Comparison of ENCODE assay signal across 10 cellular contexts in genomic region chr10:118669020-118669766, GRCh38.
DNase-seq lines count a peak whose midpoint lies in the region; ATAC-seq and TF ChIP-seq lines count a peak whose summit lies in the region.
"Had no signal": no experiment of that assay in that cellular context is flagged by ENCODE, and none has a peak within 500 bp of the region (broad histone marks: within the 10 kb centered on the region; RNA-seq: fewer than 3 reads in every experiment).

No MANE protein-coding gene starts in this region.

- intact Hi-C loops in testis (cut with DNase I; ENCODE audit: low total_unique reads), result no loop called here

- peaks cover 9% of the 10 kb centered on the region for H3K27me3 Mint-ChIP-seq in activated naive CD4-positive, alpha-beta T cell treated with anti-CD3 and anti-CD28 coated beads, Interleukin-2, amount 10 ng/mL, durations not matched to agents 7 days and 5 days
- H3K27me3 Mint-ChIP-seq in activated naive CD8-positive, alpha-beta T cell treated with anti-CD3 and anti-CD28 coated beads for 36 hours, result no peaks in the 10 kb centered on the region

- no peaks in the 10 kb centered on the region for H3K36me3 ChIP-seq in testis (ENCODE audit: low read depth, missing control alignments)
- H3K36me3 ChIP-seq: ovary, thyroid gland had no signal

- H3K9me3 Mint-ChIP-seq in activated naive CD4-positive, alpha-beta T cell treated with anti-CD3 and anti-CD28 coated beads, Interleukin-2, amount 10 ng/mL, durations not matched to agents 7 days and 5 days, result no peaks in the 10 kb centered on the region
- no peaks in the 10 kb centered on the region for H3K9me3 Mint-ChIP-seq in activated naive CD8-positive, alpha-beta T cell treated with anti-CD3 and anti-CD28 coated beads for 36 hours

- H3K27ac Mint-ChIP-seq in activated naive CD4-positive, alpha-beta T cell treated with anti-CD3 and anti-CD28 coated beads, Interleukin-2, amount 10 ng/mL, durations not matched to agents 7 days and 5 days, result peak overlapping the region; percentile 30
- peak overlapping the region; percentile 35 for H3K27ac Mint-ChIP-seq in activated naive CD8-positive, alpha-beta T cell treated with anti-CD3 and anti-CD28 coated beads for 36 hours

- no peak for TF ChIP-seq CTCF in testis (IDR thresholded peaks at IDR 0.05)

- CTCF ChIA-PET in activated naive CD4-positive, alpha-beta T cell treated with anti-CD3 and anti-CD28 coated beads, Interleukin-2, amount 10 ng/mL, durations not matched to agents 7 days and 5 days (lab: Charles Lee), result interaction anchor here (0.9 to 1.2 kb wide), 2 partner anchors 10 to 13 kb away, joined by 3 to 5 read pairs; no protein-coding TSS in a partner anchor

- DNase-seq in activated naive CD4-positive, alpha-beta T cell treated with anti-CD3 and anti-CD28 coated beads, Interleukin-2, amount 10 ng/mL, durations not matched to agents 7 days and 5 days, result no peak
- no peak for DNase-seq in activated naive CD4-positive, alpha-beta T cell treated with Interleukin-2 at 50 U/mL for 16 hours
- no peak for DNase-seq in activated naive CD8-positive, alpha-beta T cell treated with anti-CD3 and anti-CD28 coated beads for 36 hours
- DNase-seq in hippocampal formation (lab: John Stamatoyannopoulos, UW), result peak; percentile 57 to 91
- peak; percentile 61 for DNase-seq in testis
- DNase-seq in kidney glomerular epithelial cell (lab: John Stamatoyannopoulos, UW), result no peak
- DNase-seq in DMS153 (lab: John Stamatoyannopoulos, UW), result no peak
- DNase-seq: ovary had no signal

- H3K27me3 ChIP-seq in testis, result no peaks in the 10 kb centered on the region
- H3K27me3 ChIP-seq: ovary, thyroid gland had no signal

- ATAC-seq in HG03108 (IDR thresholded peaks at IDR 0.05; ENCODE audit: unreplicated experiment), result no peak

- H3K4me1 Mint-ChIP-seq in activated naive CD4-positive, alpha-beta T cell treated with anti-CD3 and anti-CD28 coated beads, Interleukin-2, amount 10 ng/mL, durations not matched to agents 7 days and 5 days, result peaks cover 18% of the 10 kb centered on the region
- peaks cover 11% of the 10 kb centered on the region for H3K4me1 Mint-ChIP-seq in activated naive CD8-positive, alpha-beta T cell treated with anti-CD3 and anti-CD28 coated beads for 36 hours

- 38 to 40% methylated on average over 20 of the region's 20 CpGs for WGBS in testis, 2 donors

- no peak overlapping the region for H3K4me3 Mint-ChIP-seq in activated naive CD4-positive, alpha-beta T cell treated with anti-CD3 and anti-CD28 coated beads, Interleukin-2, amount 10 ng/mL, durations not matched to agents 7 days and 5 days
- H3K4me3 Mint-ChIP-seq in activated naive CD8-positive, alpha-beta T cell treated with anti-CD3 and anti-CD28 coated beads for 36 hours, result no peak overlapping the region

- H3K27ac ChIP-seq in testis, result no peak overlapping the region
- H3K27ac ChIP-seq: ovary, thyroid gland had no signal

- no peak overlapping the region for H3K4me3 ChIP-seq in testis
- H3K4me3 ChIP-seq: ovary, thyroid gland had no signal

- H3K36me3 Mint-ChIP-seq in activated naive CD4-positive, alpha-beta T cell treated with anti-CD3 and anti-CD28 coated beads, Interleukin-2, amount 10 ng/mL, durations not matched to agents 7 days and 5 days, result peaks cover 3% of the 10 kb centered on the region
- H3K36me3 Mint-ChIP-seq in activated naive CD8-positive, alpha-beta T cell treated with anti-CD3 and anti-CD28 coated beads for 36 hours, result peaks cover 2% of the 10 kb centered on the region

- no peak for TF ChIP-seq POLR2A in testis (IDR thresholded peaks at IDR 0.05)

- H3K4me1 ChIP-seq in testis, result peaks cover 13% of the 10 kb centered on the region

- no peaks in the 10 kb centered on the region for H3K9me3 ChIP-seq in testis
- H3K9me3 ChIP-seq: ovary, thyroid gland had no signal

Comparison
In these comparisons a context has a peak if more than half of its experiments do, and no peak if none do; other contexts are left out.
1. DNase-seq: peak in hippocampal formation (2 of 2) and testis (single experiment); none in activated naive CD4-positive, alpha-beta T cell treated with anti-CD3 and anti-CD28 coated beads, Interleukin-2, amount 10 ng/mL, durations not matched to agents 7 days and 5 days (single experiment), activated naive CD4-positive, alpha-beta T cell treated with Interleukin-2 at 50 U/mL for 16 hours (single experiment), activated naive CD8-positive, alpha-beta T cell treated with anti-CD3 and anti-CD28 coated beads for 36 hours (single experiment), kidney glomerular epithelial cell (single experiment) and DMS153 (single experiment).